Comparison of ENCODE assay signal across 7 cellular contexts in the genomic region with DNA sequence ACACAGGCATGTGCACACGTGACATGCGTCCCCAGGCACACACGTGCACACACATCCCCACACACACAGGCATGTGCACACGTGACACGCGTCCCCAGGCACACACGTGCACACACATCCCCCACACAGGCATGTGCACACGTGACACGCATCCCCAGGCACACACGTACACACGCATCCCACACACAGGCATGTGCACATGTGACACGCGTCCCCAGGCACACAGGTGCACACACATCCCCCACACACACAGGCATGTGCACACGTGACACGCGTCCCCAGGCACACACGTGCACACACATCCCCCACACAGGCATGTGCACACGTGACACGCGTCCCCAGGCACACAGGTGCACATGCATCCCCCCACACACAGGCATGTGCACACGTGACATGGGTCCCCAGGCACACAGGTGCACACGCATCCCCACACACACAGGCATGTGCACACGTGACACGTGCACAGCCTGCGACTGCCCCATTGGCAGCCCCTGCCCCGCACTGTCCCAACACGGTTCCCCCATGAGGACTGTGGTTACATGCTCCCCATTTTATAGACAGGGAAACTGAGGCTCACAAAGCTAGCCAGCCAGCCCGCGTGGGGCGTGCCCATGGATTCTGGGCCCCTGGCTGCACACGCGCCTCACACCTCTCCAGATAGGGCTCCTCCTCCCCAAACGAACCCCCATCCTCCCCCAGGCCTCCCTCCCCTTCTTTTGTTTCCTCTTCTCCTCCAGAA.
A peak's percentile ranks its signal among the peaks of the same experiment; 100 is the strongest.
DNase-seq lines count a peak whose midpoint lies in the region; ATAC-seq, FAIRE-seq and TF ChIP-seq lines count a peak whose summit lies in the region.
"Not testable (repeated sequence)": the region's sequence is repeated elsewhere in the genome, so short reads cannot be mapped to it uniquely, and the experiment has no call there.

No MANE protein-coding gene starts in this region.

- not testable (repeated sequence) for H2BK120ac ChIP-seq in H1 (replicated peaks; ENCODE audit: low read depth, low read length)

- H3K27me3 ChIP-seq in H1 (replicated peaks in 1 of 4; ENCODE audit: control insufficient read depth in 3 of 4, extremely low read depth in 1 of 4, insufficient read depth in 3 of 4, low read length in 3 of 4); osteoblast (ENCODE audit: insufficient read depth, low read length): not testable (repeated sequence)

- H4K5ac ChIP-seq in H1 (ENCODE audit: insufficient read length, low read depth, low read length): not testable (repeated sequence)

- not testable (repeated sequence) for H3K36me3 ChIP-seq in H1 (ENCODE audit: control insufficient read depth in 2 of 4, insufficient read depth in 4 of 4, low read length in 3 of 4); kidney (ENCODE audit: control insufficient read depth in 1 of 2, insufficient read depth in 2 of 2, low read length in 2 of 2); osteoblast (ENCODE audit: insufficient read depth, low read length)

- H3K79me2 ChIP-seq in H1 (ENCODE audit: control insufficient read depth in 1 of 2, insufficient read depth in 2 of 2, low read length in 2 of 2); osteoblast (ENCODE audit: insufficient read depth, low read length): not testable (repeated sequence)

- H2AFZ ChIP-seq in H1 (ENCODE audit: low read length); osteoblast (ENCODE audit: low read length): not testable (repeated sequence)

- not testable (repeated sequence) for H3K79me1 ChIP-seq in H1 (ENCODE audit: low read depth, low read length)

- H3K27ac Mint-ChIP-seq in WTC11: peak overlapping the region; percentile 79; the same call in 1 of the 2 replicates

- not testable (repeated sequence) for H3K36me3 Mint-ChIP-seq in WTC11

- DNase-seq in A549 (ENCODE audit: low read depth in 1 of 2, low spot score in 1 of 2); GM12891 (ENCODE audit: insufficient read length, low spot score); WTC11 (ENCODE audit: low spot score); H1 (ENCODE audit: low read depth in 1 of 2, low spot score in 2 of 2); urothelium cell line (ENCODE audit: low spot score): not testable (repeated sequence)
- DNase-seq in kidney: peak; percentile 34
- DNase-seq in osteoblast (ENCODE audit: insufficient read length, low spot score, missing footprints): peak; percentile 69

- POLR2A ChIA-PET in A549 (lab: Yijun Ruan, JAX); WTC11 (lab: Charles Lee): not testable (repeated sequence)
- POLR2A ChIA-PET in H1 (lab: Charles Lee; ENCODE audit: partially characterized antibody): interaction anchor here (1.2 kb wide), 1 partner anchor 57 kb away, joined by 3 read pairs; no protein-coding TSS in a partner anchor

- H2AK5ac ChIP-seq in H1 (ENCODE audit: low read depth, low read length): 0 out of 2 replicates have a peak overlapping the region, but pooled peaks have one; percentile 75

- not testable (repeated sequence) for H3K23ac ChIP-seq in H1 (ENCODE audit: insufficient read length)

- H2BK5ac ChIP-seq in H1 (ENCODE audit: low read depth, low read length): peak overlapping the region; percentile 44; the same call in 1 of the 2 replicates

- H4K8ac ChIP-seq in H1 (ENCODE audit: extremely low read depth, insufficient read depth, low read length): not testable (repeated sequence)

- 60% methylated on average over 19 of the region's 33 CpGs for WGBS in A549 (ENCODE audit: missing lambda C conversion rate)
- WGBS in H1 (ENCODE audit: extremely low coverage in 1 of 2, insufficient coverage in 1 of 2, insufficient read length in 1 of 2, insufficient replicate concordance in 2 of 2, low coverage in 1 of 2, low lambda C conversion rate in 2 of 2, missing lambda C conversion rate in 1 of 2), 2 experiments: 94% methylated on average over 30 of the region's 33 CpGs; no CpG with 5 or more reads in 1 of the 2 experiments

- not testable (repeated sequence) for H3K4me1 ChIP-seq in A549; H1 (replicated peaks in 1 of 4; ENCODE audit: control insufficient read depth in 3 of 4, insufficient read depth in 4 of 4, low read length in 3 of 4); kidney (ENCODE audit: control insufficient read depth in 1 of 2, insufficient read depth in 1 of 2, low read depth in 1 of 2, low read length in 2 of 2); osteoblast (ENCODE audit: insufficient read depth, low read length)

- H3K9ac ChIP-seq in H1 (replicated peaks in 1 of 4; ENCODE audit: extremely low read depth in 1 of 4, low read depth in 3 of 4, low read length in 3 of 4); kidney (ENCODE audit: low read length in 2 of 2): not testable (repeated sequence)

- H3K4me1 Mint-ChIP-seq in WTC11: peaks cover 15% of the 10 kb centered on the region

- not testable (repeated sequence) for ATAC-seq in A549, WTC11

- H3K27me3 Mint-ChIP-seq in WTC11 (ENCODE audit: low read depth): not testable (repeated sequence)

- CTCF ChIA-PET in A549 (lab: Yijun Ruan, JAX): not testable (repeated sequence)
- CTCF ChIA-PET in WTC11 (lab: Charles Lee): interaction anchor here (0.5 kb wide), 1 partner anchor 78 kb away, joined by 4 read pairs; no protein-coding TSS in a partner anchor
- CTCF ChIA-PET in H1 (lab: Charles Lee; ENCODE audit: partially characterized antibody): interaction anchor here (1.3 kb wide), 1 partner anchor 40 kb away, joined by 3 read pairs; no protein-coding TSS in a partner anchor

- H3K18ac ChIP-seq in H1 (ENCODE audit: extremely low read depth, low read length): not testable (repeated sequence)

- H2BK15ac ChIP-seq in H1 (ENCODE audit: low read length): not testable (repeated sequence)

- not testable (repeated sequence) for H3K14ac ChIP-seq in H1 (ENCODE audit: insufficient read length)

- not testable (repeated sequence) for H3K4me3 ChIP-seq in A549; H1 (ENCODE audit: extremely low read depth in 1 of 4, insufficient read depth in 2 of 4, low read depth in 3 of 4, low read length in 4 of 4); kidney (ENCODE audit: low read length in 2 of 2); osteoblast (ENCODE audit: insufficient read depth, low read length)

- H3K4ac ChIP-seq in H1 (replicated peaks; ENCODE audit: insufficient read length, low read depth, low read length): not testable (repeated sequence)

- not testable (repeated sequence) for TF ChIP-seq RAD21 in A549 (conservative IDR thresholded peaks at IDR 0.05 in 1 of 2, IDR thresholded peaks at IDR 0.05 in 1 of 2); H1 (IDR thresholded peaks at IDR 0.05 in 1 of 2, conservative IDR thresholded peaks at IDR 0.05 in 1 of 2; ENCODE audit: low read depth in 2 of 2, low read length in 2 of 2)

- TF ChIP-seq POLR2A in A549 (IDR thresholded peaks at IDR 0.05; ENCODE audit: low read length); GM12891 (IDR thresholded peaks at IDR 0.05; ENCODE audit: low read depth, low read length); H1 (IDR thresholded peaks at IDR 0.05; ENCODE audit: control extremely low read depth in 1 of 2, low read depth in 2 of 2, low read length in 2 of 2): not testable (repeated sequence)

- not testable (repeated sequence) for TF ChIP-seq EP300 in A549 (IDR thresholded peaks at IDR 0.05); H1 (IDR thresholded peaks at IDR 0.05; ENCODE audit: borderline replicate concordance in 1 of 2, low read depth in 2 of 2, low read length in 2 of 2)

- intact Hi-C loops in kidney (cut with DNase I): not testable (repeated sequence)

- H3K9me3 Mint-ChIP-seq in WTC11: not testable (repeated sequence)

- H4K20me1 ChIP-seq in H1 (replicated peaks in 1 of 2; ENCODE audit: control insufficient read depth in 1 of 2, insufficient read depth in 2 of 2, low read length in 2 of 2); osteoblast (ENCODE audit: insufficient read depth, low read length): not testable (repeated sequence)

- H3K56ac ChIP-seq in H1 (replicated peaks; ENCODE audit: insufficient read length, low read depth, low read length): not testable (repeated sequence)

- not testable (repeated sequence) for FAIRE-seq in A549 (lab: Jason Lieb, UNC); H1 (lab: Jason Lieb, UNC); kidney (lab: Jason Lieb, UNC)
- FAIRE-seq in GM12891 (lab: Jason Lieb, UNC) (peak; percentile 40), urothelium cell line (lab: Jason Lieb, UNC) (peak; percentile 97)

- not testable (repeated sequence) for H3K4me2 ChIP-seq in A549; H1 (ENCODE audit: insufficient read depth in 1 of 2, low read depth in 2 of 2, low read length in 2 of 2); osteoblast (ENCODE audit: insufficient read depth, low read length)

- H3K9me3 ChIP-seq in A549; H1 (ENCODE audit: insufficient read depth in 2 of 2, low read depth in 1 of 2, low read length in 1 of 2); kidney (ENCODE audit: control insufficient read depth in 1 of 2, low read length in 2 of 2); osteoblast (ENCODE audit: low read depth, low read length): not testable (repeated sequence)

- H2BK12ac ChIP-seq in H1 (ENCODE audit: low read depth, low read length): peak overlapping the region; percentile 68; the same call in 1 of the 2 replicates

- not testable (repeated sequence) for H2BK20ac ChIP-seq in H1 (ENCODE audit: low read length)

- not testable (repeated sequence) for TF ChIP-seq CTCF in A549 (IDR thresholded peaks at IDR 0.05); WTC11 (IDR thresholded peaks at IDR 0.05); H1 (IDR thresholded peaks at IDR 0.05; ENCODE audit: control extremely low read depth in 1 of 3, insufficient read depth in 1 of 3, low read depth in 1 of 3, low read length in 3 of 3); kidney (IDR thresholded peaks at IDR 0.05; ENCODE audit: borderline replicate concordance, extremely low read depth, insufficient read depth); osteoblast (IDR thresholded peaks at IDR 0.05; ENCODE audit: extremely low read depth, low read depth, low read length)

- H3K23me2 ChIP-seq in H1 (ENCODE audit: low read depth, low read length): not testable (repeated sequence)

- H4K91ac ChIP-seq in H1 (replicated peaks; ENCODE audit: insufficient read length, low read length): not testable (repeated sequence)

- H3K27ac ChIP-seq in A549; H1 (ENCODE audit: low read depth, low read length); kidney (ENCODE audit: low read depth in 2 of 2, low read length in 2 of 2); osteoblast (ENCODE audit: low read depth, low read length): not testable (repeated sequence)

- not testable (repeated sequence) for H3K4me3 Mint-ChIP-seq in WTC11
